Comparison of ENCODE assay signal across 14 cellular contexts in the genomic region with DNA sequence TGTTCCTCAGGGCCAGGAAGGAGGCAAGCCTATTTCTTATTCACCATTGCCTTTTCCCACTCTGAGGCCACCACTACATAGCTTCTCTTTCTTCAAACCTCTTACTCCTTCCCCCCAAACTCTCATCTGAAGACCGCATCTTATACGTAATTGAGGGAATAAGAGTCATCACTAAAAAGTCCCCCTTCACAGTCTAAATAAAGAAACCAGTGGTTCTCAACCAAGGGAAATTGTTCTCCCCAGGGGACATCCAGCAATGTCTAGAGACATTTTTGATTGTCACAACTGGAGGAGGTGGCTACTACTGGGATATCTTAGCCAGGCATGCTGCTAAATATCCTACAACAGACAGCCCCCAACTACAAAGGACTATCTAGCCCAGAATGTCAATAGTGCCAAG.
DNase-seq lines count a peak whose midpoint lies in the region; ATAC-seq and TF ChIP-seq lines count a peak whose summit lies in the region.
"Had no signal": no experiment of that assay in that cellular context is flagged by ENCODE, and none has a peak within 500 bp of the region (broad histone marks: within the 10 kb centered on the region; RNA-seq: fewer than 3 reads in every experiment).

No MANE protein-coding gene starts in this region.

- peak; percentile 20 for ATAC-seq in GM18505 (IDR thresholded peaks at IDR 0.05; ENCODE audit: unreplicated experiment)
- ATAC-seq in GM19463 (IDR thresholded peaks at IDR 0.05; ENCODE audit: unreplicated experiment), result peak; percentile 38
- ATAC-seq in HG02870 (IDR thresholded peaks at IDR 0.05; ENCODE audit: unreplicated experiment), result peak; percentile 52

- H3K27ac Mint-ChIP-seq in T-helper 2 cell treated with Interferon-gamma antibody and Interleukin-4, amounts not matched to agents 5 μg/mL and 100 μg/mL, for 36 hours, result no peak overlapping the region
- H3K27ac Mint-ChIP-seq: activated naive CD8-positive, alpha-beta T cell treated with anti-CD3 and anti-CD28 coated beads, Interleukin-2, amount 10 ng/mL, durations not matched to agents 7 days and 5 days; IgD-negative memory B cell had no signal

- H3K27me3 Mint-ChIP-seq in T-helper 2 cell treated with Interferon-gamma antibody and Interleukin-4, amounts not matched to agents 5 μg/mL and 100 μg/mL, for 36 hours (ENCODE audit: low read depth), result no peaks in the 10 kb centered on the region
- H3K27me3 Mint-ChIP-seq: IgD-negative memory B cell had no signal

- H3K4me1 Mint-ChIP-seq in T-helper 2 cell treated with Interferon-gamma antibody and Interleukin-4, amounts not matched to agents 5 μg/mL and 100 μg/mL, for 36 hours (ENCODE audit: low read depth), result no peaks in the 10 kb centered on the region
- H3K4me1 Mint-ChIP-seq: activated naive CD8-positive, alpha-beta T cell treated with anti-CD3 and anti-CD28 coated beads, Interleukin-2, amount 10 ng/mL, durations not matched to agents 7 days and 5 days had no signal

- peak; percentile 9 for DNase-seq in NAMALWA (ENCODE audit: low spot score)
- no peak for DNase-seq in posterior vena cava (ENCODE audit: low spot score)
- no peak for DNase-seq in NK-92 treated with Interleukin-12 subunit alpha and Interleukin-12 subunit beta, amount 100 ng/mL, for 24 hours (lab: John Stamatoyannopoulos, UW)
- no peak for DNase-seq in NCI-H526 (lab: John Stamatoyannopoulos, UW)
- no peak for DNase-seq in T-helper 2 cell treated with Interferon-gamma antibody and Interleukin-4, amounts not matched to agents 5 μg/mL and 100 μg/mL, for 36 hours (ENCODE audit: low spot score)
- DNase-seq: activated naive CD8-positive, alpha-beta T cell treated with anti-CD3 and anti-CD28 coated beads, Interleukin-2, amount 10 ng/mL, durations not matched to agents 7 days and 5 days; C1 segment of cervical spinal cord; foreskin fibroblast; NCI-H187 treated with DMSO at 0.1 percent for 48 hours; trophoblast cell had no signal

- H3K9me3 Mint-ChIP-seq in T-helper 2 cell treated with Interferon-gamma antibody and Interleukin-4, amounts not matched to agents 5 μg/mL and 100 μg/mL, for 36 hours, result no peaks in the 10 kb centered on the region

- H3K36me3 Mint-ChIP-seq in T-helper 2 cell treated with Interferon-gamma antibody and Interleukin-4, amounts not matched to agents 5 μg/mL and 100 μg/mL, for 36 hours (ENCODE audit: low read depth), result no peaks in the 10 kb centered on the region
- H3K36me3 Mint-ChIP-seq: activated naive CD8-positive, alpha-beta T cell treated with anti-CD3 and anti-CD28 coated beads, Interleukin-2, amount 10 ng/mL, durations not matched to agents 7 days and 5 days had no signal

- TF ChIP-seq POLR2A in GM18505 (IDR thresholded peaks at IDR 0.05; ENCODE audit: borderline replicate concordance, extremely low read depth, insufficient read depth, insufficient read length), result no peak

- intact Hi-C loops in posterior vena cava (cut with DNase I), result no loop called here

- H3K4me3 Mint-ChIP-seq in T-helper 2 cell treated with Interferon-gamma antibody and Interleukin-4, amounts not matched to agents 5 μg/mL and 100 μg/mL, for 36 hours, result no peak overlapping the region
- H3K4me3 Mint-ChIP-seq: activated naive CD8-positive, alpha-beta T cell treated with anti-CD3 and anti-CD28 coated beads, Interleukin-2, amount 10 ng/mL, durations not matched to agents 7 days and 5 days had no signal
